Comparison of ENCODE assay signal across 12 cellular contexts in genomic region chr1:23436520-23437354, GRCh38. TPM values are rescaled to one million over a fixed set of nuclear protein-coding genes. Genes with fewer than 3 reads are reported as not detected.
DNase-seq lines count a peak whose midpoint lies in the region; ATAC-seq and TF ChIP-seq lines count a peak whose summit lies in the region.
"Had no signal": no experiment of that assay in that cellular context is flagged by ENCODE, and none has a peak within 500 bp of the region (broad histone marks: within the 10 kb centered on the region; RNA-seq: fewer than 3 reads in every experiment).

No MANE protein-coding gene starts in this region.

- no peaks in the 10 kb centered on the region for H3K4me1 Mint-ChIP-seq in activated T-helper 1 cell treated with anti-CD3 and anti-CD28 coated beads, Interleukin-12 subunit alpha, Interleukin-12 subunit beta, Interleukin-2, Interleukin-4 antibody, amounts not matched to agents 30 ng/mL and 10 ng/mL and 1 ng/mL, durations not matched to agents 14 hours and 24 hours and 36 hours (ENCODE audit: low read depth)
- no peaks in the 10 kb centered on the region for H3K4me1 Mint-ChIP-seq in activated T-helper 17 cell treated with anti-CD3 and anti-CD28 coated beads, Interleukin-2, amount 50 U/mL, for 72 hours

- H3K4me3 Mint-ChIP-seq in activated T-helper 1 cell treated with anti-CD3 and anti-CD28 coated beads, Interleukin-12 subunit alpha, Interleukin-12 subunit beta, Interleukin-2, Interleukin-4 antibody, amounts not matched to agents 30 ng/mL and 10 ng/mL and 1 ng/mL, durations not matched to agents 14 hours and 24 hours and 36 hours: no peak overlapping the region
- H3K4me3 Mint-ChIP-seq in activated T-helper 17 cell treated with anti-CD3 and anti-CD28 coated beads, Interleukin-2, amount 50 U/mL, for 72 hours: no peak overlapping the region

- H3K36me3 Mint-ChIP-seq in activated T-helper 1 cell treated with anti-CD3 and anti-CD28 coated beads, Interleukin-12 subunit alpha, Interleukin-12 subunit beta, Interleukin-2, Interleukin-4 antibody, amounts not matched to agents 30 ng/mL and 10 ng/mL and 1 ng/mL, durations not matched to agents 14 hours and 24 hours and 36 hours (ENCODE audit: low read depth): no peaks in the 10 kb centered on the region
- H3K36me3 Mint-ChIP-seq in activated T-helper 17 cell treated with anti-CD3 and anti-CD28 coated beads, Interleukin-2, amount 50 U/mL, for 72 hours (ENCODE audit: low read depth): no peaks in the 10 kb centered on the region

- H3K27ac Mint-ChIP-seq in activated T-helper 1 cell treated with anti-CD3 and anti-CD28 coated beads, Interleukin-12 subunit alpha, Interleukin-12 subunit beta, Interleukin-2, Interleukin-4 antibody, amounts not matched to agents 30 ng/mL and 10 ng/mL and 1 ng/mL, durations not matched to agents 14 hours and 24 hours and 36 hours: no peak overlapping the region
- no peak overlapping the region for H3K27ac Mint-ChIP-seq in activated T-helper 17 cell treated with anti-CD3 and anti-CD28 coated beads, Interleukin-2, amount 50 U/mL, for 72 hours

- no peak overlapping the region for H3K27ac ChIP-seq in testis
- H3K27ac ChIP-seq: spleen, thoracic aorta had no signal

- H3K9me3 ChIP-seq in testis: no peaks in the 10 kb centered on the region
- H3K9me3 ChIP-seq: spleen, thoracic aorta had no signal

- no peak for TF ChIP-seq CTCF in testis (IDR thresholded peaks at IDR 0.05)

- peak; percentile 24 for ATAC-seq in activated T-helper 17 cell treated with anti-CD3 and anti-CD28 coated beads, Interleukin-2, amount 50 U/mL, for 72 hours (replicated peaks)
- ATAC-seq in left colon (peak; percentile 90), HG02870 (IDR thresholded peaks at IDR 0.05; ENCODE audit: unreplicated experiment) (no peak), HG02678 (IDR thresholded peaks at IDR 0.05; ENCODE audit: unreplicated experiment) (no peak)

- DNase-seq in activated T-helper 1 cell treated with Interleukin-2 at 50 U/mL for 16 hours (ENCODE audit: low read depth) (peak; percentile 3), left colon (peak; percentile 93 to 94), testis (peak; percentile 58), SHP77 (lab: John Stamatoyannopoulos, UW) (no peak)
- DNase-seq in activated T-helper 1 cell treated with anti-CD3 and anti-CD28 coated beads, Interleukin-12 subunit alpha, Interleukin-12 subunit beta, Interleukin-2, Interleukin-4 antibody, amounts not matched to agents 30 ng/mL and 10 ng/mL and 1 ng/mL, durations not matched to agents 14 hours and 24 hours and 36 hours (ENCODE audit: low spot score): no peak
- DNase-seq: ACHN, NCI-H1417, spleen had no signal

- WGBS in testis, 2 donors: 52 to 53% methylated on average over 27 to 49 of the region's 49 CpGs

- no peaks in the 10 kb centered on the region for H3K27me3 ChIP-seq in testis

- no peak for TF ChIP-seq POLR2A in testis (IDR thresholded peaks at IDR 0.05)

- H3K27me3 Mint-ChIP-seq in activated T-helper 1 cell treated with anti-CD3 and anti-CD28 coated beads, Interleukin-12 subunit alpha, Interleukin-12 subunit beta, Interleukin-2, Interleukin-4 antibody, amounts not matched to agents 30 ng/mL and 10 ng/mL and 1 ng/mL, durations not matched to agents 14 hours and 24 hours and 36 hours (ENCODE audit: insufficient read depth): peaks cover 11% of the 10 kb centered on the region
- peaks cover 4% of the 10 kb centered on the region for H3K27me3 Mint-ChIP-seq in activated T-helper 17 cell treated with anti-CD3 and anti-CD28 coated beads, Interleukin-2, amount 50 U/mL, for 72 hours

- no peaks in the 10 kb centered on the region for H3K4me1 ChIP-seq in testis
- H3K4me1 ChIP-seq: spleen had no signal

- H3K4me3 ChIP-seq in testis: peak overlapping the region in 1 of 2 donors; percentile 26
- H3K4me3 ChIP-seq: thoracic aorta had no signal

- no peaks in the 10 kb centered on the region for H3K9me3 Mint-ChIP-seq in activated T-helper 1 cell treated with anti-CD3 and anti-CD28 coated beads, Interleukin-12 subunit alpha, Interleukin-12 subunit beta, Interleukin-2, Interleukin-4 antibody, amounts not matched to agents 30 ng/mL and 10 ng/mL and 1 ng/mL, durations not matched to agents 14 hours and 24 hours and 36 hours
- no peaks in the 10 kb centered on the region for H3K9me3 Mint-ChIP-seq in activated T-helper 17 cell treated with anti-CD3 and anti-CD28 coated beads, Interleukin-2, amount 50 U/mL, for 72 hours

- no peaks in the 10 kb centered on the region for H3K36me3 ChIP-seq in testis (ENCODE audit: low read depth, missing control alignments)

- intact Hi-C loops in activated T-helper 1 cell treated with anti-CD3 and anti-CD28 coated beads, Interleukin-12 subunit alpha, Interleukin-12 subunit beta, Interleukin-2, Interleukin-4 antibody, amounts not matched to agents 30 ng/mL and 10 ng/mL and 1 ng/mL, durations not matched to agents 14 hours and 24 hours and 36 hours (cut with micrococcal nuclease): no loop called here
- intact Hi-C loops in left colon (cut with DNase I, micrococcal nuclease) (no loop called here), testis (cut with DNase I; ENCODE audit: low total_unique reads) (no loop called here)

RNA-seq across cellular contexts. Expression of gene TCEA3, which starts 12.2 kb away (rescaled TPM):
- 2.0 and 2.6 TPM in 2 replicates for total RNA-seq in activated T-helper 1 cell treated with anti-CD3 and anti-CD28 coated beads, Interleukin-12 subunit alpha, Interleukin-12 subunit beta, Interleukin-2, Interleukin-4 antibody, amounts not matched to agents 30 ng/mL and 10 ng/mL and 1 ng/mL, durations not matched to agents 14 hours and 24 hours and 36 hours
- total RNA-seq in activated T-helper 17 cell treated with anti-CD3 and anti-CD28 coated beads, Interleukin-2, amount 50 U/mL, for 72 hours: 10 to 100 TPM in 1 of 2 donors, 1 to 10 TPM in 1; 1.3 to 33.2 TPM
- 100 to 1,000 TPM; 147 to 186 TPM for total RNA-seq in left colon
- 10 to 100 TPM; 12.6 to 14.7 TPM for total RNA-seq in testis
- polyA plus RNA-seq in testis (ENCODE audit: insufficient read depth, low read depth, low replicate concordance): 10.8 TPM

RNA-seq across cellular contexts. Expression of gene ASAP3, which starts 47.2 kb away (rescaled TPM):
- total RNA-seq in activated T-helper 1 cell treated with anti-CD3 and anti-CD28 coated beads, Interleukin-12 subunit alpha, Interleukin-12 subunit beta, Interleukin-2, Interleukin-4 antibody, amounts not matched to agents 30 ng/mL and 10 ng/mL and 1 ng/mL, durations not matched to agents 14 hours and 24 hours and 36 hours: not detected in 2 replicates
- 1 to 10 TPM in 1 of 2 donors, under 1 TPM in 1; 0.37 to 1.0 TPM for total RNA-seq in activated T-helper 17 cell treated with anti-CD3 and anti-CD28 coated beads, Interleukin-2, amount 50 U/mL, for 72 hours
- total RNA-seq in left colon (10 to 100 TPM; 33.9 to 47.1 TPM), testis (10 to 100 TPM; 43.1 to 48.0 TPM)
- polyA plus RNA-seq in testis (ENCODE audit: insufficient read depth, low read depth, low replicate concordance): 34.1 TPM

Comparison
In these comparisons a context has a peak if more than half of its experiments do, and no peak if none do; other contexts are left out.
1. DNase-seq: peak in activated T-helper 1 cell treated with Interleukin-2 at 50 U/mL for 16 hours (single experiment), left colon (2 of 2) and testis (single experiment); none in activated T-helper 1 cell treated with anti-CD3 and anti-CD28 coated beads, Interleukin-12 subunit alpha, Interleukin-12 subunit beta, Interleukin-2, Interleukin-4 antibody, amounts not matched to agents 30 ng/mL and 10 ng/mL and 1 ng/mL, durations not matched to agents 14 hours and 24 hours and 36 hours (single experiment) and SHP77 (0 of 2).
2. ATAC-seq: peak in activated T-helper 17 cell treated with anti-CD3 and anti-CD28 coated beads, Interleukin-2, amount 50 U/mL, for 72 hours (single experiment) and left colon (single experiment); none in HG02870 (single experiment) and HG02678 (single experiment).
3. RNA of gene TCEA3, which starts 12.2 kb away (total RNA-seq): 147 to 186 TPM in left colon; 1.3 to 33.2 TPM in activated T-helper 17 cell treated with anti-CD3 and anti-CD28 coated beads, Interleukin-2, amount 50 U/mL, for 72 hours, 12.6 to 14.7 TPM in testis and 2.0 to 2.6 TPM in activated T-helper 1 cell treated with anti-CD3 and anti-CD28 coated beads, Interleukin-12 subunit alpha, Interleukin-12 subunit beta, Interleukin-2, Interleukin-4 antibody, amounts not matched to agents 30 ng/mL and 10 ng/mL and 1 ng/mL, durations not matched to agents 14 hours and 24 hours and 36 hours; every median in the first group is over 4 times any median in the second.
4. RNA of gene ASAP3, which starts 47.2 kb away (total RNA-seq): 43.1 to 48.0 TPM in testis and 33.9 to 47.1 TPM in left colon; 0.37 to 1.0 TPM in activated T-helper 17 cell treated with anti-CD3 and anti-CD28 coated beads, Interleukin-2, amount 50 U/mL, for 72 hours and not detected in activated T-helper 1 cell treated with anti-CD3 and anti-CD28 coated beads, Interleukin-12 subunit alpha, Interleukin-12 subunit beta, Interleukin-2, Interleukin-4 antibody, amounts not matched to agents 30 ng/mL and 10 ng/mL and 1 ng/mL, durations not matched to agents 14 hours and 24 hours and 36 hours; every median in the first group is over 10 times any median in the second.